Comparison of ENCODE assay signal across 25 cellular contexts in genomic region chr15:58694641-58695398, GRCh38. TPM values are rescaled to one million over a fixed set of nuclear protein-coding genes. Genes with fewer than 3 reads are reported as not detected.
A peak's percentile ranks its signal among the peaks of the same experiment; 100 is the strongest.
DNase-seq lines count a peak whose midpoint lies in the region; ATAC-seq and TF ChIP-seq lines count a peak whose summit lies in the region.
"Had no signal": no experiment of that assay in that cellular context is flagged by ENCODE, and none has a peak within 500 bp of the region (broad histone marks: within the 10 kb centered on the region; RNA-seq: fewer than 3 reads in every experiment).

No MANE protein-coding gene starts in this region.

- no peak overlapping the region for H3K4me3 Mint-ChIP-seq in natural killer cell
- no peak overlapping the region for H3K4me3 Mint-ChIP-seq in natural killer cell treated with Interleukin-12 subunit alpha and Interleukin-12 subunit beta and Interleukin-15 and Interleukin-18, amount 100 ng/mL, for 72 hours
- H3K4me3 Mint-ChIP-seq in activated T-cell treated with anti-CD3 and anti-CD28 coated beads, Interleukin-2, amount 50 U/mL, for 24 hours = no peak overlapping the region
- H3K4me3 Mint-ChIP-seq: neural crest cell had no signal

- H3K36me3 ChIP-seq in ectodermal cell (ENCODE audit: control insufficient read depth, insufficient read depth, low read length) = no peaks in the 10 kb centered on the region
- H3K36me3 ChIP-seq in lower lobe of right lung = no peaks in the 10 kb centered on the region
- no peaks in the 10 kb centered on the region for H3K36me3 ChIP-seq in upper lobe of right lung
- H3K36me3 ChIP-seq: vagina had no signal

- peak overlapping the region; percentile 76 to 77 for H3K27ac Mint-ChIP-seq in natural killer cell
- peak overlapping the region in 1 of 2 donors; percentile 1 for H3K27ac Mint-ChIP-seq in natural killer cell treated with Interleukin-12 subunit alpha and Interleukin-12 subunit beta and Interleukin-15 and Interleukin-18, amount 100 ng/mL, for 72 hours
- H3K27ac Mint-ChIP-seq in activated T-cell treated with anti-CD3 and anti-CD28 coated beads, Interleukin-2, amount 50 U/mL, for 24 hours = no peak overlapping the region

- no peaks in the 10 kb centered on the region for H3K27me3 Mint-ChIP-seq in natural killer cell (ENCODE audit: low read depth in 2 of 2)
- no peaks in the 10 kb centered on the region for H3K27me3 Mint-ChIP-seq in natural killer cell treated with Interleukin-12 subunit alpha and Interleukin-12 subunit beta and Interleukin-15 and Interleukin-18, amount 100 ng/mL, for 72 hours
- H3K27me3 Mint-ChIP-seq in activated T-cell treated with anti-CD3 and anti-CD28 coated beads, Interleukin-2, amount 50 U/mL, for 24 hours = no peaks in the 10 kb centered on the region

- DNase-seq in natural killer cell (no peak), lower lobe of right lung (no peak), upper lobe of right lung (no peak), NCI-H82 (lab: John Stamatoyannopoulos, UW) (no peak)
- DNase-seq in natural killer cell treated with Interleukin-12 subunit alpha and Interleukin-12 subunit beta and Interleukin-15 and Interleukin-18, amount 100 ng/mL, for 72 hours (ENCODE audit: low spot score) = no peak
- DNase-seq in activated T-cell treated with anti-CD3 and anti-CD28 coated beads, Interleukin-2, amount 50 U/mL, for 24 hours = no peak
- DNase-seq: ACHN; activated CD4-positive, CD25-positive, alpha-beta regulatory T cell treated with anti-CD3 and anti-CD28 coated beads, Interleukin-2, amount 50 U/mL, for 72 hours; activated naive CD4-positive, alpha-beta T cell; activated T-cell treated with anti-CD3 and anti-CD28 coated beads, Interleukin-2, amount 50 U/mL, for 1 hour; cerebellar nuclear complex; effector CD8-positive, alpha-beta T cell; GDM1; kidney glomerular epithelial cell; MG63; NCI-H146; NCI-H2171; NCI-H526 had no signal

- H3K9me3 ChIP-seq in ectodermal cell (ENCODE audit: control insufficient read depth, low read length) = no peaks in the 10 kb centered on the region
- H3K9me3 ChIP-seq in lower lobe of right lung = peaks cover 5% of the 10 kb centered on the region
- no peaks in the 10 kb centered on the region for H3K9me3 ChIP-seq in upper lobe of right lung
- H3K9me3 ChIP-seq: vagina had no signal

- no peak overlapping the region for H3K4me3 ChIP-seq in ectodermal cell (ENCODE audit: insufficient read depth, low read depth, low read length)
- no peak overlapping the region for H3K4me3 ChIP-seq in lower lobe of right lung
- no peak overlapping the region for H3K4me3 ChIP-seq in upper lobe of right lung
- H3K4me3 ChIP-seq: MG63, vagina had no signal

- 72 to 88% methylated on average over 1 to 2 of the region's 3 CpGs for WGBS in ectodermal cell, 2 experiments

- no peaks in the 10 kb centered on the region for H3K4me1 ChIP-seq in ectodermal cell (ENCODE audit: control insufficient read depth, insufficient read depth, low read length)
- H3K4me1 ChIP-seq in lower lobe of right lung = peaks cover 20% of the 10 kb centered on the region
- no peaks in the 10 kb centered on the region for H3K4me1 ChIP-seq in upper lobe of right lung

- H3K36me3 Mint-ChIP-seq in natural killer cell = no peaks in the 10 kb centered on the region
- H3K36me3 Mint-ChIP-seq in natural killer cell treated with Interleukin-12 subunit alpha and Interleukin-12 subunit beta and Interleukin-15 and Interleukin-18, amount 100 ng/mL, for 72 hours = peaks cover 18% of the 10 kb centered on the region
- H3K36me3 Mint-ChIP-seq in activated T-cell treated with anti-CD3 and anti-CD28 coated beads, Interleukin-2, amount 50 U/mL, for 24 hours (ENCODE audit: low read depth) = peaks cover 49% of the 10 kb centered on the region

- peaks cover 71 to 81% of the 10 kb centered on the region in 2 donors for H3K4me1 Mint-ChIP-seq in natural killer cell
- H3K4me1 Mint-ChIP-seq in natural killer cell treated with Interleukin-12 subunit alpha and Interleukin-12 subunit beta and Interleukin-15 and Interleukin-18, amount 100 ng/mL, for 72 hours (ENCODE audit: low read depth in 2 of 2) = peaks cover 47 to 56% of the 10 kb centered on the region in 2 donors
- peaks cover 63% of the 10 kb centered on the region for H3K4me1 Mint-ChIP-seq in activated T-cell treated with anti-CD3 and anti-CD28 coated beads, Interleukin-2, amount 50 U/mL, for 24 hours (ENCODE audit: low read depth)

- H3K27me3 ChIP-seq in ectodermal cell (ENCODE audit: control insufficient read depth, insufficient read depth, low read length, poor library complexity, severe bottlenecking) = no peaks in the 10 kb centered on the region
- no peaks in the 10 kb centered on the region for H3K27me3 ChIP-seq in lower lobe of right lung (ENCODE audit: low read depth)
- no peaks in the 10 kb centered on the region for H3K27me3 ChIP-seq in upper lobe of right lung
- H3K27me3 ChIP-seq: MG63, vagina had no signal

- no peak for ATAC-seq in natural killer cell
- no peak for ATAC-seq in natural killer cell treated with Interleukin-12 subunit alpha and Interleukin-12 subunit beta and Interleukin-15 and Interleukin-18, amount 100 ng/mL, for 72 hours
- peak; percentile 71 to 91 for ATAC-seq in lower lobe of right lung
- peak; percentile 85 for ATAC-seq in upper lobe of right lung
- ATAC-seq in HG02981 (IDR thresholded peaks at IDR 0.05; ENCODE audit: unreplicated experiment) = no peak
- ATAC-seq: esophagus mucosa, HCT116 had no signal

- H3K9me3 Mint-ChIP-seq in natural killer cell = no peaks in the 10 kb centered on the region
- H3K9me3 Mint-ChIP-seq in natural killer cell treated with Interleukin-12 subunit alpha and Interleukin-12 subunit beta and Interleukin-15 and Interleukin-18, amount 100 ng/mL, for 72 hours = peaks cover 6% of the 10 kb centered on the region
- peaks cover 9% of the 10 kb centered on the region for H3K9me3 Mint-ChIP-seq in activated T-cell treated with anti-CD3 and anti-CD28 coated beads, Interleukin-2, amount 50 U/mL, for 24 hours

- peak overlapping the region; percentile 39 for H3K27ac ChIP-seq in ectodermal cell (ENCODE audit: insufficient read depth, low read depth, low read length, poor library complexity, severe bottlenecking)
- H3K27ac ChIP-seq in lower lobe of right lung = peak overlapping the region; percentile 22
- H3K27ac ChIP-seq in upper lobe of right lung = no peak overlapping the region
- H3K27ac ChIP-seq: RWPE1, vagina had no signal

- TF ChIP-seq CTCF in natural killer cell (IDR thresholded peaks at IDR 0.05) = no peak
- no peak for TF ChIP-seq CTCF in lower lobe of right lung (IDR thresholded peaks at IDR 0.05)
- no peak for TF ChIP-seq CTCF in upper lobe of right lung (IDR thresholded peaks at IDR 0.05)

- intact Hi-C loops in natural killer cell (cut with micrococcal nuclease) = no loop called here
- intact Hi-C loops in lower lobe of right lung (cut with DNase I) = no loop called here
- intact Hi-C loops in upper lobe of right lung (cut with DNase I) = no loop called here

RNA-seq across cellular contexts. Expression of gene ADAM10, which starts 54.7 kb away (rescaled TPM):
- total RNA-seq in natural killer cell = 100 to 1,000 TPM; 223 to 297 (median 259) TPM
- total RNA-seq in natural killer cell treated with Interleukin-12 subunit alpha and Interleukin-12 subunit beta and Interleukin-15 and Interleukin-18, amount 100 ng/mL, for 72 hours = 100 to 1,000 TPM in 1 of 2 donors, 10 to 100 TPM in 1; 89.9 to 122 TPM
- 164 TPM for polyA plus RNA-seq in ectodermal cell (2013, experiment 1 of 4)
- polyA plus RNA-seq in ectodermal cell (2013, experiment 2 of 4) = 183 TPM
- polyA plus RNA-seq in ectodermal cell (2013, experiment 3 of 4) = 125 TPM
- 146 TPM for polyA plus RNA-seq in ectodermal cell (2013, experiment 4 of 4)
- 166 TPM for total RNA-seq in lower lobe of right lung
- total RNA-seq in upper lobe of right lung = 139 TPM

Comparison
In these comparisons a context has a peak if more than half of its experiments do, and no peak if none do; other contexts are left out.
1. ATAC-seq: peak in lower lobe of right lung (2 of 2) and upper lobe of right lung (single experiment); none in natural killer cell (0 of 3), natural killer cell treated with Interleukin-12 subunit alpha and Interleukin-12 subunit beta and Interleukin-15 and Interleukin-18, amount 100 ng/mL, for 72 hours (0 of 2) and HG02981 (single experiment).